Comparison of ENCODE assay signal across 31 cellular contexts in the genomic region with DNA sequence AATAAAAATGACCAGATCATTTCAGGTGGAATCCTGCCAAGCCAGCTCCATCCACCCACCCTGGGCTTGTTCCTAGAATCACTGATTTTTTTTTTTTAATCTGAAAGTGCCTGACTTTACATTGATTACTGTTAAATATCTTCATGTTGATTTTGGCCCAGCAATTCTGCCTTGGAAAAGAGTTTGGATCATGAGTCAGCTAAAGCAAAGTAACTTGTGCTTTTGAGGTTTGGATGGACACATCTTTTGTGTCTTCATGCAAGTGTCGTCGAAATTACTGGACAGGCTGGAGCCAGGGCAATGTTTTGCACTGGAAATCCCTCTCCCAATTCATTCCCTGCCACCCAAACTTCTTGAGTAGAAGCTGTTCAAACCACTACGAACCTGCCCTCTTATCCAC.
DNase-seq lines count a peak whose midpoint lies in the region; ATAC-seq and TF ChIP-seq lines count a peak whose summit lies in the region.
"Had no signal": no experiment of that assay in that cellular context is flagged by ENCODE, and none has a peak within 500 bp of the region (broad histone marks: within the 10 kb centered on the region; RNA-seq: fewer than 3 reads in every experiment).

No MANE protein-coding gene starts in this region.

- H3K27me3 Mint-ChIP-seq in natural killer cell (ENCODE audit: low read depth in 2 of 2) = no peaks in the 10 kb centered on the region

- H3K9me3 Mint-ChIP-seq in natural killer cell = no peaks in the 10 kb centered on the region
- H3K9me3 Mint-ChIP-seq: activated CD4-positive, alpha-beta memory T cell treated with anti-CD3 and anti-CD28 coated beads, Interleukin-2, amount 10 ng/mL, durations not matched to agents 7 days and 5 days; activated naive CD4-positive, alpha-beta T cell treated with anti-CD3 and anti-CD28 coated beads, Interleukin-2, amount 50 U/mL, for 24 hours; activated T-helper 2 cell treated with anti-CD3 and anti-CD28 coated beads, Interferon-gamma antibody, Interleukin-2, Interleukin-4, amounts not matched to agents 10 μg/mL and 5 μg/mL and 100 μg/mL, durations not matched to agents 14 hours and 24 hours and 36 hours; CD4-positive, alpha-beta T cell; neural progenitor cell; stimulated activated effector memory CD8-positive, alpha-beta T cell treated with anti-CD3 and anti-CD28 coated beads, Interleukin-12 subunit alpha, Interleukin-12 subunit beta, amount 100 ng/mL, for 72 hours; T-helper 1 cell treated with Interleukin-12 subunit alpha and Interleukin-12 subunit beta and Interleukin-4 antibody, amounts not matched to agents 30 μg/mL and 1 μg/mL, for 36 hours had no signal

- H3K9me3 ChIP-seq in osteoblast (ENCODE audit: low read depth, low read length) = peaks cover 4% of the 10 kb centered on the region
- H3K9me3 ChIP-seq in testis = no peaks in the 10 kb centered on the region
- H3K9me3 ChIP-seq: ascending aorta, right lobe of liver, upper lobe of right lung had no signal

- H3K36me3 ChIP-seq in osteoblast (ENCODE audit: insufficient read depth, low read length) (no peaks in the 10 kb centered on the region), testis (ENCODE audit: low read depth, missing control alignments) (no peaks in the 10 kb centered on the region)
- H3K36me3 ChIP-seq: ascending aorta, heart right ventricle, neural progenitor cell, right lobe of liver, upper lobe of right lung had no signal

- H3K36me3 Mint-ChIP-seq in natural killer cell = no peaks in the 10 kb centered on the region
- H3K36me3 Mint-ChIP-seq: activated naive CD4-positive, alpha-beta T cell treated with anti-CD3 and anti-CD28 coated beads, Interleukin-2, amount 50 U/mL, for 24 hours; neural progenitor cell; stimulated activated effector memory CD8-positive, alpha-beta T cell treated with anti-CD3 and anti-CD28 coated beads, Interleukin-12 subunit alpha, Interleukin-12 subunit beta, amount 100 ng/mL, for 72 hours had no signal

- H3K79me2 ChIP-seq in osteoblast (ENCODE audit: insufficient read depth, low read length) = no peaks in the 10 kb centered on the region

- intact Hi-C loops in testis (cut with DNase I; ENCODE audit: low total_unique reads) = no loop called here
- intact Hi-C loops in natural killer cell (cut with micrococcal nuclease) = no loop called here

- H3K27ac Mint-ChIP-seq in natural killer cell = no peak overlapping the region
- H3K27ac Mint-ChIP-seq: activated CD4-positive, alpha-beta memory T cell treated with anti-CD3 and anti-CD28 coated beads, Interleukin-2, amount 10 ng/mL, durations not matched to agents 7 days and 5 days; activated naive CD4-positive, alpha-beta T cell treated with anti-CD3 and anti-CD28 coated beads, Interleukin-2, amount 50 U/mL, for 24 hours; activated T-helper 2 cell treated with anti-CD3 and anti-CD28 coated beads, Interferon-gamma antibody, Interleukin-2, Interleukin-4, amounts not matched to agents 10 μg/mL and 5 μg/mL and 100 μg/mL, durations not matched to agents 14 hours and 24 hours and 36 hours; CD4-positive, alpha-beta T cell; neural progenitor cell; stimulated activated effector memory CD8-positive, alpha-beta T cell treated with anti-CD3 and anti-CD28 coated beads, Interleukin-12 subunit alpha, Interleukin-12 subunit beta, amount 100 ng/mL, for 72 hours; T-helper 1 cell treated with Interleukin-12 subunit alpha and Interleukin-12 subunit beta and Interleukin-4 antibody, amounts not matched to agents 30 μg/mL and 1 μg/mL, for 36 hours had no signal

- H3K4me1 ChIP-seq in osteoblast (ENCODE audit: insufficient read depth, low read length) (peaks cover 32% of the 10 kb centered on the region), testis (peaks cover 5% of the 10 kb centered on the region)
- H3K4me1 ChIP-seq: ascending aorta, neural progenitor cell, upper lobe of right lung had no signal

- H3K27ac ChIP-seq in osteoblast (ENCODE audit: low read depth, low read length) = peak overlapping the region; percentile 50
- no peak overlapping the region for H3K27ac ChIP-seq in testis
- H3K27ac ChIP-seq: ascending aorta, heart right ventricle, neural progenitor cell, right lobe of liver, RWPE1, upper lobe of right lung had no signal

- H3K4me1 Mint-ChIP-seq in natural killer cell = no peaks in the 10 kb centered on the region
- H3K4me1 Mint-ChIP-seq: activated CD4-positive, alpha-beta memory T cell treated with anti-CD3 and anti-CD28 coated beads, Interleukin-2, amount 10 ng/mL, durations not matched to agents 7 days and 5 days; activated naive CD4-positive, alpha-beta T cell treated with anti-CD3 and anti-CD28 coated beads, Interleukin-2, amount 50 U/mL, for 24 hours; stimulated activated effector memory CD8-positive, alpha-beta T cell treated with anti-CD3 and anti-CD28 coated beads, Interleukin-12 subunit alpha, Interleukin-12 subunit beta, amount 100 ng/mL, for 72 hours had no signal

- TF ChIP-seq CTCF in AG10803 (conservative IDR thresholded peaks at IDR 0.05; ENCODE audit: low read length) = no peak
- TF ChIP-seq CTCF in LNCaP clone FGC (IDR thresholded peaks at IDR 0.05; ENCODE audit: control insufficient read depth, extremely low read depth, insufficient read depth) = no peak
- TF ChIP-seq CTCF in choroid plexus epithelial cell (conservative IDR thresholded peaks at IDR 0.05; ENCODE audit: low read depth, low read length) = no peak
- no peak for TF ChIP-seq CTCF in osteoblast (IDR thresholded peaks at IDR 0.05; ENCODE audit: extremely low read depth, low read depth, low read length)
- no peak for TF ChIP-seq CTCF in testis (IDR thresholded peaks at IDR 0.05)
- no peak for TF ChIP-seq CTCF in natural killer cell (IDR thresholded peaks at IDR 0.05)

- no peak overlapping the region for H2AFZ ChIP-seq in osteoblast (ENCODE audit: low read length)
- H2AFZ ChIP-seq: neural progenitor cell had no signal

- TF ChIP-seq POLR2A in testis (IDR thresholded peaks at IDR 0.05) = no peak

- DNase-seq in AG10803 (ENCODE audit: low read depth) (peak; percentile 34), LNCaP clone FGC (ENCODE audit: low read depth) (peak; percentile 0), choroid plexus epithelial cell (ENCODE audit: low read depth) (peak; percentile 54), osteoblast (ENCODE audit: insufficient read length, low spot score, missing footprints) (peak; percentile 82), testis (no peak), anterior cingulate cortex (lab: John Stamatoyannopoulos, UW) (no peak), natural killer cell (no peak)
- DNase-seq: activated CD4-positive, alpha-beta memory T cell treated with anti-CD3 and anti-CD28 coated beads, Interleukin-2, amount 10 ng/mL, durations not matched to agents 7 days and 5 days; CD4-positive, alpha-beta T cell; cerebellar nuclear complex; heart right ventricle; KBM-7; kidney glomerular epithelial cell; NCI-H1417 treated with DMSO at 0.1 percent for 48 hours; NCI-H2081 treated with DMSO at 0.1 percent for 48 hours; NCI-H345; NCI-H82; right lobe of liver; stimulated activated CD4-positive, alpha-beta T cell treated with anti-CD3 and anti-CD28 coated beads, Interleukin-4, amount 100 ng/mL, for 24 hours; substantia nigra; upper lobe of right lung had no signal

- H3K27me3 ChIP-seq in osteoblast (ENCODE audit: insufficient read depth, low read length) = peaks cover 7% of the 10 kb centered on the region
- no peaks in the 10 kb centered on the region for H3K27me3 ChIP-seq in testis
- H3K27me3 ChIP-seq: ascending aorta, neural progenitor cell, right lobe of liver, upper lobe of right lung had no signal

- H3K4me3 ChIP-seq in AG10803 (ENCODE audit: low read length) (no peak overlapping the region), LNCaP clone FGC (ENCODE audit: low read depth, low read length) (no peak overlapping the region), choroid plexus epithelial cell (ENCODE audit: low read depth, low read length) (no peak overlapping the region), osteoblast (ENCODE audit: insufficient read depth, low read length) (no peak overlapping the region), testis (no peak overlapping the region)
- H3K4me3 ChIP-seq: ascending aorta, heart right ventricle, lung, neural progenitor cell, right lobe of liver, upper lobe of right lung had no signal

- no peak overlapping the region for H3K4me3 Mint-ChIP-seq in natural killer cell
- H3K4me3 Mint-ChIP-seq: activated CD4-positive, alpha-beta memory T cell treated with anti-CD3 and anti-CD28 coated beads, Interleukin-2, amount 10 ng/mL, durations not matched to agents 7 days and 5 days; activated naive CD4-positive, alpha-beta T cell treated with anti-CD3 and anti-CD28 coated beads, Interleukin-2, amount 50 U/mL, for 24 hours; CD4-positive, alpha-beta T cell; stimulated activated effector memory CD8-positive, alpha-beta T cell treated with anti-CD3 and anti-CD28 coated beads, Interleukin-12 subunit alpha, Interleukin-12 subunit beta, amount 100 ng/mL, for 72 hours; T-helper 1 cell treated with Interleukin-12 subunit alpha and Interleukin-12 subunit beta and Interleukin-4 antibody, amounts not matched to agents 30 μg/mL and 1 μg/mL, for 36 hours had no signal

- H4K20me1 ChIP-seq in osteoblast (ENCODE audit: insufficient read depth, low read length) = no peaks in the 10 kb centered on the region

- WGBS in testis, 2 donors = 50 to 60% methylated on average over 3 of the region's 3 CpGs

- H3K4me2 ChIP-seq in osteoblast (ENCODE audit: insufficient read depth, low read length) = peak overlapping the region; percentile 47
- H3K4me2 ChIP-seq: neural progenitor cell had no signal

- ATAC-seq in natural killer cell (no peak), GM21423 (IDR thresholded peaks at IDR 0.05; ENCODE audit: unreplicated experiment) (no peak)
- ATAC-seq: activated CD4-positive, CD25-positive, alpha-beta regulatory T cell treated with anti-CD3 and anti-CD28 coated beads, Interleukin-2, amount 50 U/mL, for 24 hours; heart right ventricle; stimulated activated effector memory CD8-positive, alpha-beta T cell treated with anti-CD3 and anti-CD28 coated beads, Interleukin-12 subunit alpha, Interleukin-12 subunit beta, amount 100 ng/mL, for 72 hours; upper lobe of right lung had no signal

Comparison
In these comparisons a context has a peak if more than half of its experiments do, and no peak if none do; other contexts are left out.
1. DNase-seq: peak in AG10803 (single experiment), LNCaP clone FGC (single experiment), choroid plexus epithelial cell (single experiment) and osteoblast (single experiment); none in testis (single experiment), anterior cingulate cortex (0 of 58) and natural killer cell (single experiment).